ENCODE assay signal across 17 cellular contexts in genomic region chr16:1036121-1036520, GRCh38. TPM values are rescaled to one million over a fixed set of nuclear protein-coding genes. Genes with fewer than 3 reads are reported as not detected.
DNase-seq lines count a peak whose midpoint lies in the region; ATAC-seq and TF ChIP-seq lines count a peak whose summit lies in the region.
"Had no signal": no experiment of that assay in that cellular context is flagged by ENCODE, and none has a peak within 500 bp of the region (broad histone marks: within the 10 kb centered on the region; RNA-seq: fewer than 3 reads in every experiment).

No MANE protein-coding gene starts in this region.

- in situ Hi-C loops in GM23248 (cut with MboI), result no loop called here

- peak overlapping the region; percentile 91 for H3K23ac ChIP-seq in neuronal stem cell (ENCODE audit: low read depth, low read length, poor library complexity)

- H3K4me2 ChIP-seq in GM23248 (ENCODE audit: unreplicated experiment), result no peak overlapping the region
- H3K4me2 ChIP-seq in neuronal stem cell (ENCODE audit: insufficient read depth, low read length, poor library complexity, severe bottlenecking), result no peak overlapping the region

- 0 out of 2 replicates have a peak, but pooled peaks cover 5% of the 10 kb centered on the region for H3K4me1 ChIP-seq in GM23248 (ENCODE audit: insufficient read depth)
- peaks cover 0 to 3% of the 10 kb centered on the region in 2 donors for H3K4me1 ChIP-seq in neuronal stem cell (ENCODE audit: control insufficient read depth in 2 of 2, insufficient read depth in 1 of 2, low read depth in 1 of 2, low read length in 2 of 2)
- H3K4me1 ChIP-seq: Peyer's patch had no signal

- no peak for ATAC-seq in HG03469 (IDR thresholded peaks at IDR 0.05; ENCODE audit: unreplicated experiment)
- ATAC-seq: K562 had no signal

- TF ChIP-seq CTCF in MCF 10A (IDR thresholded peaks at IDR 0.05; ENCODE audit: unreplicated experiment), result no peak

- POLR2A ChIA-PET in MCF 10A (lab: Yijun Ruan, JAX), result interaction anchor here (0.6 kb wide), 1 partner anchor 176 kb away, joined by 3 read pairs; no protein-coding TSS in a partner anchor

- no peak overlapping the region for H3K4me3 Mint-ChIP-seq in MCF 10A (ENCODE audit: unreplicated experiment)
- H3K4me3 Mint-ChIP-seq: CD14-positive monocyte had no signal

- H2BK120ac ChIP-seq in neuronal stem cell (ENCODE audit: low read depth, low read length), result peak overlapping the region; percentile 87

- intact Hi-C loops in MCF 10A (cut with micrococcal nuclease), result no loop called here

- H3K27ac Mint-ChIP-seq in MCF 10A (ENCODE audit: low read depth, unreplicated experiment), result no peak overlapping the region
- H3K27ac Mint-ChIP-seq: CD14-positive monocyte had no signal

- no peaks in the 10 kb centered on the region for H3K27me3 Mint-ChIP-seq in MCF 10A (ENCODE audit: insufficient read depth, unreplicated experiment)

- no peaks in the 10 kb centered on the region for H3K9me2 ChIP-seq in GM23248 (ENCODE audit: insufficient read depth)

- H3K18ac ChIP-seq in neuronal stem cell (ENCODE audit: low read length), result peak overlapping the region; percentile 91

- no peaks in the 10 kb centered on the region for H3K9me3 Mint-ChIP-seq in MCF 10A (ENCODE audit: unreplicated experiment)

- no peak overlapping the region for H3K4ac ChIP-seq in neuronal stem cell (ENCODE audit: low read length)

- no peak overlapping the region for H4K8ac ChIP-seq in neuronal stem cell (ENCODE audit: low read depth, low read length)

- H2AK5ac ChIP-seq in neuronal stem cell (ENCODE audit: low read depth, low read length), result peak overlapping the region; percentile 98

- H3K36me3 Mint-ChIP-seq in MCF 10A (ENCODE audit: insufficient read depth, unreplicated experiment), result no peaks in the 10 kb centered on the region
- H3K36me3 Mint-ChIP-seq: CD14-positive monocyte had no signal

- H3K9ac ChIP-seq in GM23248 (no peak overlapping the region), neuronal stem cell (ENCODE audit: low read depth, low read length, poor library complexity) (no peak overlapping the region)

- no peak overlapping the region for H2AFZ ChIP-seq in GM23248
- H2AFZ ChIP-seq in neuronal stem cell (ENCODE audit: low read length), result no peak overlapping the region

- 36 to 41% methylated on average over 13 of the region's 13 CpGs for WGBS in GM23248 (ENCODE audit: low coverage in 1 of 2, low lambda C conversion rate in 2 of 2, missing lambda C conversion rate in 2 of 2), 2 experiments
- no CpG with 5 or more reads among the region's 13 CpGs for WGBS in neuronal stem cell (ENCODE audit: extremely low coverage in 2 of 2, insufficient read length in 2 of 2, insufficient replicate concordance in 1 of 2), 2 donors

- H2BK5ac ChIP-seq in neuronal stem cell (ENCODE audit: low read length), result peak overlapping the region; percentile 66

- H2BK15ac ChIP-seq in neuronal stem cell (ENCODE audit: low read length), result peak overlapping the region; percentile 96

- peak overlapping the region; percentile 82 for H3K14ac ChIP-seq in neuronal stem cell (ENCODE audit: low read length)

- H3K9me3 ChIP-seq in GM23248 (ENCODE audit: low read depth) (no peaks in the 10 kb centered on the region), neuronal stem cell (replicated peaks in 1 of 2; ENCODE audit: control insufficient read depth in 2 of 2, insufficient read depth in 1 of 2, low read depth in 1 of 2, low read length in 2 of 2) (peaks cover 0 to 4% of the 10 kb centered on the region in 2 donors)
- H3K9me3 ChIP-seq: Peyer's patch had no signal

- H3F3A ChIP-seq in GM23248 (ENCODE audit: insufficient read depth), result no peaks in the 10 kb centered on the region

- H3K36me3 ChIP-seq in GM23248 (ENCODE audit: low read depth) (no peaks in the 10 kb centered on the region), neuronal stem cell (replicated peaks in 1 of 2; ENCODE audit: control insufficient read depth in 2 of 2, insufficient read depth in 2 of 2, low read length in 2 of 2) (no peaks in the 10 kb centered on the region)
- H3K36me3 ChIP-seq: Peyer's patch had no signal

- no peaks in the 10 kb centered on the region; the same call in 1 of the 2 replicates for H3K27me3 ChIP-seq in GM23248 (replicated peaks; ENCODE audit: insufficient read depth)
- H3K27me3 ChIP-seq in neuronal stem cell (ENCODE audit: control insufficient read depth in 3 of 3, insufficient read depth in 3 of 3, low read depth in 1 of 3, low read length in 3 of 3), result peaks cover 0 to 15% (median 0%) of the 10 kb centered on the region in 3 experiments
- H3K27me3 ChIP-seq: Peyer's patch had no signal

- H3K79me2 ChIP-seq in GM23248 (ENCODE audit: insufficient read depth), result no peaks in the 10 kb centered on the region

- H2BK12ac ChIP-seq in neuronal stem cell (ENCODE audit: low read length), result peak overlapping the region; percentile 90

- DNase-seq in GM23248, result peak; percentile 42
- DNase-seq in M059J (ENCODE audit: low read depth), result peak; percentile 54
- DNase-seq in astrocyte of the hippocampus (ENCODE audit: low read depth, low spot score), result peak; percentile 21
- no peak for DNase-seq in neuronal stem cell (ENCODE audit: low spot score)
- DNase-seq in anterior cingulate cortex (lab: John Stamatoyannopoulos, UW), result no peak
- DNase-seq in MCF 10A (ENCODE audit: unreplicated experiment), result no peak
- no peak for DNase-seq in NAMALWA (ENCODE audit: low spot score)
- DNase-seq: GF-D8, H7, NCI-H1092, NCI-H510A treated with DMSO at 0.1 percent for 48 hours, Peyer's patch had no signal

- BruUV-seq in MCF 10A (replicated peaks; lab: Mats Ljungman, UMichigan), result no TSS peak

- H4K20me1 ChIP-seq in GM23248 (ENCODE audit: insufficient read depth), result no peaks in the 10 kb centered on the region

- H4K91ac ChIP-seq in neuronal stem cell (ENCODE audit: low read depth, low read length, poor library complexity), result no peak overlapping the region

- CTCF ChIA-PET in MCF 10A (lab: Yijun Ruan, JAX), result interaction anchor here (0.7 kb wide), 2 partner anchors 138 to 306 kb away, joined by 3 read pairs; no protein-coding TSS in a partner anchor

- H3K27ac ChIP-seq in GM23248, result no peak overlapping the region
- no peak overlapping the region for H3K27ac ChIP-seq in neuronal stem cell (replicated peaks; ENCODE audit: low read length)
- H3K27ac ChIP-seq: Peyer's patch had no signal

- no peak overlapping the region for H3K4me3 ChIP-seq in GM23248
- no peak overlapping the region for H3K4me3 ChIP-seq in neuronal stem cell (ENCODE audit: low read length in 2 of 2)
- H3K4me3 ChIP-seq: K562, Peyer's patch had no signal

- no peaks in the 10 kb centered on the region for H3K4me1 Mint-ChIP-seq in MCF 10A (ENCODE audit: insufficient read depth, unreplicated experiment)
- H3K4me1 Mint-ChIP-seq: CD14-positive monocyte had no signal

- peaks cover 4% of the 10 kb centered on the region for H3K79me1 ChIP-seq in neuronal stem cell (ENCODE audit: low read depth, low read length)

RNA-seq across cellular contexts. Expression of gene SSTR5, which starts 36.4 kb away (rescaled TPM):
- total RNA-seq in GM23248 (2014; rRNA removed; shearing (Covaris generic)), result not detected in 2 replicates
- polyA plus RNA-seq in GM23248 (2016; fragmentation: Nextera tagmentation; extraction: Ambion mirVana), result not detected in 2 replicates
- not detected in 2 replicates for total RNA-seq in M059J (2014; rRNA removed; shearing (Covaris generic))
- not detected for polyA plus RNA-seq in neuronal stem cell (2013, experiment 1 of 2)
- polyA plus RNA-seq in neuronal stem cell (2013, experiment 2 of 2), result not detected
- not detected in 2 replicates for total RNA-seq in MCF 10A (2022)
- total RNA-seq: A673, Daoy, K562 had no signal
- polyA plus RNA-seq: CD14-positive monocyte, K562 had no signal

RNA-seq across cellular contexts. Expression of gene SOX8, which starts 54.6 kb away (rescaled TPM):
- total RNA-seq in GM23248 (2014; rRNA removed; shearing (Covaris generic)), result 0.43 and 0.89 TPM in 2 replicates
- polyA plus RNA-seq in GM23248 (2016; fragmentation: Nextera tagmentation; extraction: Ambion mirVana), result 0.08 and 0.15 TPM in 2 replicates
- not detected in 2 replicates for total RNA-seq in M059J (2014; rRNA removed; shearing (Covaris generic))
- polyA plus RNA-seq in neuronal stem cell (2013, experiment 1 of 2), result 5.1 TPM
- polyA plus RNA-seq in neuronal stem cell (2013, experiment 2 of 2), result 5.2 TPM
- total RNA-seq in MCF 10A (2022), result not detected in 2 replicates
- polyA plus RNA-seq: CD14-positive monocyte had no signal

RNA-seq across cellular contexts. Expression of gene C1QTNF8, which starts 59.9 kb away (rescaled TPM):
- total RNA-seq in GM23248 (2014; rRNA removed; shearing (Covaris generic)), result not detected in 2 replicates
- polyA plus RNA-seq in GM23248 (2016; fragmentation: Nextera tagmentation; extraction: Ambion mirVana), result not detected in 2 replicates
- total RNA-seq in M059J (2014; rRNA removed; shearing (Covaris generic)), result not detected in 2 replicates
- polyA plus RNA-seq in neuronal stem cell (2013, experiment 1 of 2), result not detected
- polyA plus RNA-seq in neuronal stem cell (2013, experiment 2 of 2), result not detected
- total RNA-seq in MCF 10A (2022), result not detected in 2 replicates
- total RNA-seq: A673, Daoy, H7, K562, Peyer's patch had no signal
- polyA plus RNA-seq: CD14-positive monocyte, K562 had no signal

Comparison
In these comparisons a context has a peak if more than half of its experiments do, and no peak if none do; other contexts are left out.
1. DNase-seq: peak in GM23248 (single experiment), M059J (single experiment) and astrocyte of the hippocampus (single experiment); none in neuronal stem cell (single experiment), anterior cingulate cortex (0 of 58), MCF 10A (single experiment) and NAMALWA (single experiment).